Comparison of ENCODE assay signal across 10 cellular contexts in genomic region chr10:133431888-133432613, GRCh38. TPM values are rescaled to one million over a fixed set of nuclear protein-coding genes. Genes with fewer than 3 reads are reported as not detected.
"Had no signal": no experiment of that assay in that cellular context is flagged by ENCODE, and none has a peak within 500 bp of the region (broad histone marks: within the 10 kb centered on the region; RNA-seq: fewer than 3 reads in every experiment).

No MANE protein-coding gene starts in this region.

RNA-seq across cellular contexts. Expression of gene SPRN, which starts 7.6 kb away (rescaled TPM):
- total RNA-seq: activated CD4-positive, alpha-beta memory T cell treated with anti-CD3 and anti-CD28 coated beads for 36 hours; activated CD4-positive, alpha-beta T cell treated with anti-CD3 and anti-CD28 coated beads, Interleukin-2, amount 10 ng/mL, durations not matched to agents 24 days and 14 days; activated CD8-positive, alpha-beta memory T cell treated with anti-CD3 and anti-CD28 coated beads for 36 hours; activated naive CD8-positive, alpha-beta T cell treated with anti-CD3 and anti-CD28 coated beads, Interleukin-2, amount 10 ng/mL, durations not matched to agents 7 days and 5 days; mesenteric fat pad; mucosa of gallbladder; subcutaneous adipose tissue; thoracic aorta had no signal
- polyA plus RNA-seq: endothelial cell of umbilical vein had no signal

RNA-seq across cellular contexts. Expression of gene SCART1, which starts 21.7 kb away (rescaled TPM):
- total RNA-seq: kidney epithelial cell had no signal
